Comparison of ENCODE assay signal across 8 cellular contexts in genomic region chr1:160097911-160098851, GRCh38. TPM values are rescaled to one million over a fixed set of nuclear protein-coding genes. Genes with fewer than 3 reads are reported as not detected.
A peak's percentile ranks its signal among the peaks of the same experiment; 100 is the strongest.
DNase-seq lines count a peak whose midpoint lies in the region; ATAC-seq and TF ChIP-seq lines count a peak whose summit lies in the region.

TSS of gene IGSF8 (minus strand) at chr1:160098619. CDS start at chr1:160098472, 147 bp downstream.

- 6% methylated on average over 20 of the region's 64 CpGs for WGBS in mammary epithelial cell (ENCODE audit: low coverage, missing lambda C conversion rate)

- DNase-seq in NCI-H2107 treated with DMSO at 0.1 percent for 48 hours (lab: John Stamatoyannopoulos, UW; ENCODE audit: unreplicated experiment) (peak; percentile 93), mammary epithelial cell (peak; percentile 79), immature natural killer cell (peak; percentile 84 to 89 (median 89)), middle frontal gyrus (ENCODE audit: extremely low spot score, low spot score) (no peak)
- DNase-seq in stimulated activated CD4-positive, alpha-beta T cell treated with anti-CD3 and anti-CD28 coated beads, Interleukin-12 subunit alpha, Interleukin-12 subunit beta, amount 100 ng/mL, for 4 hours, result peak; percentile 93

- H3K27me3 ChIP-seq in mammary epithelial cell (ENCODE audit: insufficient read depth, low read length), result no peaks in the 10 kb centered on the region

- CTCF ChIA-PET in mammary epithelial cell (lab: Charles Lee; ENCODE audit: low non-redundant PET), result no interaction called here

- H3K4me3 Mint-ChIP-seq in immature natural killer cell, result peak within 1 kb of the TSS; percentile 85 to 92 (median 89)

- H4K20me1 ChIP-seq in mammary epithelial cell (ENCODE audit: insufficient read depth, low read length), result no peaks in the 10 kb centered on the region

- H3K27ac ChIP-seq in mammary epithelial cell (ENCODE audit: insufficient read depth, low read depth, low read length), result peak within 1 kb of the TSS; percentile 51

- H3K36me3 Mint-ChIP-seq in immature natural killer cell, result peaks cover 0 to 5% (median 4%) of the 10 kb centered on the region in 3 donors

- TF ChIP-seq CTCF in WI38 (IDR thresholded peaks at IDR 0.05; ENCODE audit: low read depth, low read length), result no peak
- TF ChIP-seq CTCF in mammary epithelial cell (conservative IDR thresholded peaks at IDR 0.05 in 1 of 2, IDR thresholded peaks at IDR 0.05 in 1 of 2; ENCODE audit: extremely low read depth in 1 of 2, insufficient read depth in 1 of 2, low read depth in 1 of 2, low read length in 2 of 2), result no peak

- peaks cover 5 to 16% (median 10%) of the 10 kb centered on the region in 3 donors for H3K27me3 Mint-ChIP-seq in immature natural killer cell (ENCODE audit: low read depth in 3 of 3)

- H3K27ac Mint-ChIP-seq in immature natural killer cell, result peak within 1 kb of the TSS; percentile 77 to 92 (median 88)

- peak within 1 kb of the TSS; percentile 47 for H3K9ac ChIP-seq in mammary epithelial cell (ENCODE audit: insufficient read depth, low read length)

- peaks cover 35% of the 10 kb centered on the region for H3K4me1 ChIP-seq in mammary epithelial cell (ENCODE audit: insufficient read depth, low read length)

- peak within 1 kb of the TSS; percentile 63 for H3K4me3 ChIP-seq in WI38 (ENCODE audit: low read depth, low read length)
- H3K4me3 ChIP-seq in mammary epithelial cell (replicated peaks in 1 of 3; ENCODE audit: insufficient read depth in 1 of 3, low read depth in 2 of 3, low read length in 3 of 3), result peak within 1 kb of the TSS; percentile 57 to 77 (median 59)

- dilution Hi-C loops in mammary epithelial cell (cut with HindIII; ENCODE audit: low sequenced_read_pairs), result no loop called here

- intact Hi-C loops in mammary epithelial cell (cut with micrococcal nuclease), result no loop called here

- BruUV-seq in mammary epithelial cell (replicated peaks; lab: Mats Ljungman, UMichigan), result no TSS peak

- in situ Hi-C loops in mammary epithelial cell (cut with MboI; ENCODE audit: low sequenced_read_pairs in 2 of 2), result loop anchor here in 1 of 2 donors (25.0 kb wide), 1 partner anchor 314 kb away; the partner anchor contains the start of gene VANGL2

- H3K4me2 ChIP-seq in mammary epithelial cell (ENCODE audit: insufficient read depth, low read depth, low read length), result peak within 1 kb of the TSS; percentile 92

- H3K36me3 ChIP-seq in mammary epithelial cell (ENCODE audit: insufficient read depth, low read length), result no peaks in the 10 kb centered on the region

- no peaks in the 10 kb centered on the region for H3K9me3 ChIP-seq in mammary epithelial cell (replicated peaks; ENCODE audit: insufficient read depth, low read length)

- peak; percentile 49 for ATAC-seq in GM18502 (IDR thresholded peaks at IDR 0.05; ENCODE audit: poor library complexity, unreplicated experiment)
- ATAC-seq in HG02885 (IDR thresholded peaks at IDR 0.05; ENCODE audit: poor library complexity, unreplicated experiment), result peak; percentile 57

- H3K9me3 Mint-ChIP-seq in immature natural killer cell, result no peaks in the 10 kb centered on the region

- peak within 1 kb of the TSS; percentile 90 for H2AFZ ChIP-seq in mammary epithelial cell (ENCODE audit: low read depth, low read length)

- peaks cover 45 to 47% of the 10 kb centered on the region in 2 donors for H3K4me1 Mint-ChIP-seq in immature natural killer cell

- H3K79me2 ChIP-seq in mammary epithelial cell (ENCODE audit: insufficient read depth, low read length), result peaks cover 9% of the 10 kb centered on the region

RNA-seq across cellular contexts. Expression of gene IGSF8, which starts in this region (rescaled TPM):
- 10 to 100 TPM; 28.7 to 34.2 TPM for total RNA-seq in mammary epithelial cell
- polyA plus RNA-seq in mammary epithelial cell, result 22.8 TPM
- 23.9 TPM for polyA minus RNA-seq in mammary epithelial cell
- 10 to 100 TPM; 29.1 to 57.4 (median 40.5) TPM for polyA plus RNA-seq in immature natural killer cell
